Comparison of ENCODE assay signal across 20 cellular contexts in genomic region chr13:40336228-40337221, GRCh38.
A peak's percentile ranks its signal among the peaks of the same experiment; 100 is the strongest.
DNase-seq lines count a peak whose midpoint lies in the region; ATAC-seq and TF ChIP-seq lines count a peak whose summit lies in the region.
"Had no signal": no experiment of that assay in that cellular context is flagged by ENCODE, and none has a peak within 500 bp of the region (broad histone marks: within the 10 kb centered on the region; RNA-seq: fewer than 3 reads in every experiment).

No MANE protein-coding gene starts in this region.

- no peak for TF ChIP-seq POLR2A in heart left ventricle (IDR thresholded peaks at IDR 0.05)
- TF ChIP-seq POLR2A in stomach (IDR thresholded peaks at IDR 0.05), result no peak
- TF ChIP-seq POLR2A in tibial nerve (IDR thresholded peaks at IDR 0.05), result no peak

- intact Hi-C loops in heart left ventricle (cut with DNase I) (no loop called here), cardiac septum (cut with DNase I) (no loop called here), mucosa of descending colon (cut with DNase I, micrococcal nuclease) (no loop called here), stomach (cut with DNase I; ENCODE audit: low total_unique reads) (no loop called here)
- intact Hi-C loops in activated T-helper 2 cell treated with anti-CD3 and anti-CD28 coated beads, Interferon-gamma antibody, Interleukin-2, Interleukin-4, amounts not matched to agents 10 μg/mL and 5 μg/mL and 100 μg/mL, durations not matched to agents 14 hours and 24 hours and 36 hours (cut with micrococcal nuclease), result no loop called here

- no peaks in the 10 kb centered on the region for H3K36me3 Mint-ChIP-seq in activated T-helper 2 cell treated with anti-CD3 and anti-CD28 coated beads, Interferon-gamma antibody, Interleukin-2, Interleukin-4, amounts not matched to agents 10 μg/mL and 5 μg/mL and 100 μg/mL, durations not matched to agents 14 hours and 24 hours and 36 hours (ENCODE audit: low read depth)
- H3K36me3 Mint-ChIP-seq: natural killer cell treated with Interleukin-12 subunit alpha and Interleukin-12 subunit beta and Interleukin-15 and Interleukin-18, amount 100 ng/mL, for 72 hours had no signal

- WGBS in heart left ventricle, 4 donors, result 51 to 70% (median 68%) methylated on average over 6 to 7 of the region's 7 CpGs
- 41 to 70% (median 54%) methylated on average over 6 to 7 of the region's 7 CpGs for WGBS in stomach, 5 donors
- 51 to 52% methylated on average over 7 of the region's 7 CpGs for WGBS in tibial nerve, 2 donors

- ATAC-seq in heart left ventricle, result peak in 3 of 4 donors; percentile 23 to 77 (median 51)
- ATAC-seq in mucosa of descending colon, result peak; percentile 62
- ATAC-seq: natural killer cell treated with Interleukin-12 subunit alpha and Interleukin-12 subunit beta and Interleukin-15 and Interleukin-18, amount 100 ng/mL, for 72 hours; PC-3 had no signal

- H3K27ac Mint-ChIP-seq in activated T-helper 2 cell treated with anti-CD3 and anti-CD28 coated beads, Interferon-gamma antibody, Interleukin-2, Interleukin-4, amounts not matched to agents 10 μg/mL and 5 μg/mL and 100 μg/mL, durations not matched to agents 14 hours and 24 hours and 36 hours, result no peak overlapping the region
- H3K27ac Mint-ChIP-seq: natural killer cell treated with Interleukin-12 subunit alpha and Interleukin-12 subunit beta and Interleukin-15 and Interleukin-18, amount 100 ng/mL, for 72 hours had no signal

- H3K4me1 ChIP-seq in heart left ventricle (peaks cover 0 to 24% (median 10%) of the 10 kb centered on the region in 12 donors), mucosa of descending colon (ENCODE audit: low read depth) (no peaks in the 10 kb centered on the region), stomach (peaks cover 12 to 17% (median 14%) of the 10 kb centered on the region in 4 donors), tibial nerve (peaks cover 0 to 25% (median 2%) of the 10 kb centered on the region in 4 donors)
- H3K4me1 ChIP-seq: adrenal gland, breast epithelium had no signal

- H3K36me3 ChIP-seq in heart left ventricle (no peaks in the 10 kb centered on the region), mucosa of descending colon (ENCODE audit: low read depth) (no peaks in the 10 kb centered on the region), stomach (no peaks in the 10 kb centered on the region), tibial nerve (no peaks in the 10 kb centered on the region)
- H3K36me3 ChIP-seq: adrenal gland, BLaER1, breast epithelium, WERI-Rb-1 had no signal

- H3K9me3 ChIP-seq in heart left ventricle (no peaks in the 10 kb centered on the region), mucosa of descending colon (no peaks in the 10 kb centered on the region), stomach (no peaks in the 10 kb centered on the region), tibial nerve (no peaks in the 10 kb centered on the region)
- H3K9me3 ChIP-seq: adrenal gland, breast epithelium had no signal

- peak overlapping the region in 2 of 12 donors; percentile 10 to 22 for H3K27ac ChIP-seq in heart left ventricle
- H3K27ac ChIP-seq in stomach, result peak overlapping the region in 3 of 5 donors; percentile 21 to 35 (median 27)
- H3K27ac ChIP-seq in tibial nerve, result peak overlapping the region in 2 of 4 donors; percentile 49 to 61
- H3K27ac ChIP-seq: adrenal gland, BLaER1, WERI-Rb-1 had no signal

- H3K27me3 Mint-ChIP-seq in activated T-helper 2 cell treated with anti-CD3 and anti-CD28 coated beads, Interferon-gamma antibody, Interleukin-2, Interleukin-4, amounts not matched to agents 10 μg/mL and 5 μg/mL and 100 μg/mL, durations not matched to agents 14 hours and 24 hours and 36 hours (ENCODE audit: low read depth), result no peaks in the 10 kb centered on the region
- H3K27me3 Mint-ChIP-seq: natural killer cell treated with Interleukin-12 subunit alpha and Interleukin-12 subunit beta and Interleukin-15 and Interleukin-18, amount 100 ng/mL, for 72 hours had no signal

- no peak for DNase-seq in heart left ventricle
- DNase-seq in cardiac septum (ENCODE audit: low spot score), result no peak
- DNase-seq in SHP77 (lab: John Stamatoyannopoulos, UW), result peak; percentile 53 to 88
- DNase-seq in mucosa of descending colon, result no peak
- peak; percentile 43 for DNase-seq in stomach
- DNase-seq in activated T-helper 2 cell treated with anti-CD3 and anti-CD28 coated beads, Interferon-gamma antibody, Interleukin-2, Interleukin-4, amounts not matched to agents 10 μg/mL and 5 μg/mL and 100 μg/mL, durations not matched to agents 14 hours and 24 hours and 36 hours (ENCODE audit: low spot score), result no peak
- DNase-seq in tibial nerve (ENCODE audit: low spot score in 2 of 2), result no peak
- DNase-seq in NCI-H226, result no peak
- DNase-seq: activated gamma-delta T cell treated with Interleukin-2 at 50 U/mL for 16 hours, activated T-cell treated with anti-CD3 and anti-CD28 coated beads for 4 hours, mesenchymal stem cell, NCI-H1436 treated with DMSO at 0.1 percent for 48 hours, NCI-H2227 treated with DMSO at 0.1 percent for 48 hours, NCI-H82, PC-3, WERI-Rb-1 had no signal

- H3K4me3 ChIP-seq in heart left ventricle (no peak overlapping the region), mucosa of descending colon (no peak overlapping the region), stomach (no peak overlapping the region), tibial nerve (no peak overlapping the region)
- H3K4me3 ChIP-seq: adrenal gland, BLaER1, breast epithelium had no signal

- no peak for TF ChIP-seq CTCF in heart left ventricle (IDR thresholded peaks at IDR 0.05)
- no peak for TF ChIP-seq CTCF in mucosa of descending colon (IDR thresholded peaks at IDR 0.05)
- no peak for TF ChIP-seq CTCF in stomach (IDR thresholded peaks at IDR 0.05)
- no peak for TF ChIP-seq CTCF in tibial nerve (IDR thresholded peaks at IDR 0.05)

- H3K27me3 ChIP-seq in heart left ventricle, result no peaks in the 10 kb centered on the region
- H3K27me3 ChIP-seq in stomach, result no peaks in the 10 kb centered on the region
- no peaks in the 10 kb centered on the region for H3K27me3 ChIP-seq in tibial nerve
- H3K27me3 ChIP-seq: adrenal gland, BLaER1, breast epithelium had no signal

- no peaks in the 10 kb centered on the region for H3K9me3 Mint-ChIP-seq in activated T-helper 2 cell treated with anti-CD3 and anti-CD28 coated beads, Interferon-gamma antibody, Interleukin-2, Interleukin-4, amounts not matched to agents 10 μg/mL and 5 μg/mL and 100 μg/mL, durations not matched to agents 14 hours and 24 hours and 36 hours
- H3K9me3 Mint-ChIP-seq: natural killer cell treated with Interleukin-12 subunit alpha and Interleukin-12 subunit beta and Interleukin-15 and Interleukin-18, amount 100 ng/mL, for 72 hours had no signal

- peaks cover 7% of the 10 kb centered on the region for H3K4me1 Mint-ChIP-seq in activated T-helper 2 cell treated with anti-CD3 and anti-CD28 coated beads, Interferon-gamma antibody, Interleukin-2, Interleukin-4, amounts not matched to agents 10 μg/mL and 5 μg/mL and 100 μg/mL, durations not matched to agents 14 hours and 24 hours and 36 hours (ENCODE audit: low read depth)

- H3K4me3 Mint-ChIP-seq in activated T-helper 2 cell treated with anti-CD3 and anti-CD28 coated beads, Interferon-gamma antibody, Interleukin-2, Interleukin-4, amounts not matched to agents 10 μg/mL and 5 μg/mL and 100 μg/mL, durations not matched to agents 14 hours and 24 hours and 36 hours (ENCODE audit: low read depth), result no peak overlapping the region
- H3K4me3 Mint-ChIP-seq: natural killer cell treated with Interleukin-12 subunit alpha and Interleukin-12 subunit beta and Interleukin-15 and Interleukin-18, amount 100 ng/mL, for 72 hours had no signal

- TF ChIP-seq EP300 in stomach (IDR thresholded peaks at IDR 0.05), result no peak
- peak in 1 of 2 donors; percentile 72 for TF ChIP-seq EP300 in tibial nerve (IDR thresholded peaks at IDR 0.05)

Comparison
In these comparisons a context has a peak if more than half of its experiments do, and no peak if none do; other contexts are left out.
1. DNase-seq: peak in SHP77 (2 of 2) and stomach (single experiment); none in heart left ventricle (0 of 5), cardiac septum (single experiment), mucosa of descending colon (0 of 3), activated T-helper 2 cell treated with anti-CD3 and anti-CD28 coated beads, Interferon-gamma antibody, Interleukin-2, Interleukin-4, amounts not matched to agents 10 μg/mL and 5 μg/mL and 100 μg/mL, durations not matched to agents 14 hours and 24 hours and 36 hours (single experiment), tibial nerve (0 of 2) and NCI-H226 (single experiment).